In the genomic region with DNA sequence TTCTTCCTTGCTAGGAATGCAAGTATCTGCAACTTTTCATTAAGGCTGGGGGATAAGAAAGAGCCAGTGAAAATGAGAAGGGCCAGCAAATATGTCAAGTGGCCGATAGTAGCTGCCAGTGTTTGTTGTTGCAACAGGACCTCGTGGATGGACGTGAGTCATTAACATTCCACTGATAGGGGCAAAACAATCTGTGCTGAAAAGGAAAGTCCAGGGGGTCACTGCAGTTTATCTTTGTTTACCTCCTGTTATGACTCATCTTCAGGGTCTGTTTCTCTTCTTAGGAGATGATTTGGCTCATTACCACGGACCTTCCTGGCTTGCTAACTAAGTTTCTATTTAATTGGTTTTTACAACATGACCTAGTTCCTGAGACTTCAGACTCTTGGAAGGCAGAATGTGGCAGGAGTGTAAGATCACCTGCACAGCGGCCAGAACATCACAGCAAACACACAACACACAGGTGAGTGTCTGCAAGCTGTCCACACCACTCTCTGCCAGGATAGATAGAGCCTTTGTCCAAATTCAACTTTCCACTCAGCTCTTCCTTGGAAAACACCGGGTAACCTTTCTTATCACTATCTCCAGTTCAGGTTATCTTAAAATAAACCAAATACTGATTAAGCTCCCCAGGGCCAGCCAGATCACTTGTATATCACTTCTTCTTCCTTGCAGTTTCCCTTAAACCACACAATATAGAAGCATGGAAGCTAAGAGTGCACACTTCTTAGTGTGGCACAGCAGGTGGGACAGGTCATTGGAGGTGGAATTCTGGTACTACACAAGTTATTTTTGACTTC, we compare ENCODE assay signal across 1 cellular context.
A peak's percentile ranks its signal among the peaks of the same experiment; 100 is the strongest.
TF ChIP-seq lines count a peak whose summit lies in the region.

No MANE protein-coding gene starts in this region.

TF ChIP-seq in HepG2, 621 proteins besides CTCF, POLR2A, EP300 and RAD21 (continued from another document):
- TF ChIP-seq, protein P1, sequence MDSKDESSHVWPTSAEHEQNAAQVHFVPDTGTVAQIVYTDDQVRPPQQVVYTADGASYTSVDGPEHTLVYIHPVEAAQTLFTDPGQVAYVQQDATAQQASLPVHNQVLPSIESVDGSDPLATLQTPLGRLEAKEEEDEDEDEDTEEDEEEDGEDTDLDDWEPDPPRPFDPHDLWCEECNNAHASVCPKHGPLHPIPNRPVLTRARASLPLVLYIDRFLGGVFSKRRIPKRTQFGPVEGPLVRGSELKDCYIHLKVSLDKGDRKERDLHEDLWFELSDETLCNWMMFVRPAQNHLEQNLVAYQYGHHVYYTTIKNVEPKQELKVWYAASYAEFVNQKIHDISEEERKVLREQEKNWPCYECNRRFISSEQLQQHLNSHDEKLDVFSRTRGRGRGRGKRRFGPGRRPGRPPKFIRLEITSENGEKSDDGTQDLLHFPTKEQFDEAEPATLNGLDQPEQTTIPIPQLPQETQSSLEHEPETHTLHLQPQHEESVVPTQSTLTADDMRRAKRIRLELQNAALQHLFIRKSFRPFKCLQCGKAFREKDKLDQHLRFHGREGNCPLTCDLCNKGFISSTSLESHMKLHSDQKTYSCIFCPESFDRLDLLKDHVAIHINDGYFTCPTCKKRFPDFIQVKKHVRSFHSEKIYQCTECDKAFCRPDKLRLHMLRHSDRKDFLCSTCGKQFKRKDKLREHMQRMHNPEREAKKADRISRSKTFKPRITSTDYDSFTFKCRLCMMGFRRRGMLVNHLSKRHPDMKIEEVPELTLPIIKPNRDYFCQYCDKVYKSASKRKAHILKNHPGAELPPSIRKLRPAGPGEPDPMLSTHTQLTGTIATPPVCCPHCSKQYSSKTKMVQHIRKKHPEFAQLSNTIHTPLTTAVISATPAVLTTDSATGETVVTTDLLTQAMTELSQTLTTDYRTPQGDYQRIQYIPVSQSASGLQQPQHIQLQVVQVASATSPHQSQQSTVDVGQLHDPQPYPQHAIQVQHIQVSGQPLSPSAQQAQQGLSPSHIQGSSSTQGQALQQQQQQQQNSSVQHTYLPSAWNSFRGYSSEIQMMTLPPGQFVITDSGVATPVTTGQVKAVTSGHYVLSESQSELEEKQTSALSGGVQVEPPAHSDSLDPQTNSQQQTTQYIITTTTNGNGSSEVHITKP (CRISPR knock-in tag; IDR thresholded peaks at IDR 0.05; ENCODE audit: low read depth): no peak
- TF ChIP-seq FOSL1 (CRISPR knock-in tag; IDR thresholded peaks at IDR 0.05; ENCODE audit: borderline replicate concordance): peak; percentile 98
TF ChIP-seq in HepG2: peak in this region for 145.
